17 cellular contexts compared by ENCODE assay signal in the genomic region with DNA sequence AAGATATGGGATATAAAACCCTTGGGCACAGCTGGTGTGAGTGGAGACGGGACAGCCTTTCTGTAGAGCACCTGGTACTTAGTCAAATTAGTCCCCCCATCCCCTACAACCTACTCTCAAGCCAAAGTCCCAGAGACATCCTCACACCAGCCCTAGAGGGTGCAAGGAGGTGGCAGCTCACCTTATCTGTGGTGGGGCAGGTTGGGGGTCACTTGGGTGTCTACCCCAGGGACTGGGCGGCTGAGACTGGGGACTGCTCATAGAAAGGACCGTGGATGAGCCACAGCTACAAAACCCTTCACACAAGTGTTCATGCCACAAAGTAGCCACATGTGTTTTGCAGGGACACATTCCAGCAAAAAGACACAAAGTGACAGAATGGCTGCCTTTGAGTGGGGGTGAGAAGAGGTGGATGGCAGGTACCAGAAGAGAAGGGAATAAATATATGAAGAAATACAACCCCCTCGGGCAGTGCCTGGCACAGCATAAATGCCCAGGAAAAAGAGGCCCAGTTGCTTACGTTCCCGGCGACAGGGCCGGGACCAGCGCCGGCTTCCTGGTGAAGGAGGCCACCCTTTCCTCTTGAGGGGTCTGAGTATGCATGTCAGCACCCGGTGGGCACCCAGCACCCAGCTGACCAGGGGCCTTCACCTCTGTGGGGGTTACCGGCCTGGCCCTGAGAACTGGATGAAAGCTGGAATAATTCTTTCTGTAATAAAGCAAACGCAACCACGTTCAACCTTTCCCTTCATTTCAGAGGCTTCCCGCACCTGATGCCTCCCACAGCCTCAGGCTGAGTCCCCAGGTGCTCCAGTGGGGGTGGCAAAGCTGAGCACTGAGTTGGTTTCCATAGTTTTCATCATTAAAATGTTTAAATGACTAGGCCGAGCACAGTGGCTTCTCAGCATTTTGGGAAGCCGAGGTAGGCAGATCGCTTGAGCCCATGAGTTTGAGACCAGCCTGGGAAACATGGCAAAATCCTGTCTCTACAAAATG. TPM values are rescaled to one million over a fixed set of nuclear protein-coding genes. Genes with fewer than 3 reads are reported as not detected.
DNase-seq lines count a peak whose midpoint lies in the region; ATAC-seq and TF ChIP-seq lines count a peak whose summit lies in the region.
"Had no signal": no experiment of that assay in that cellular context is flagged by ENCODE, and none has a peak within 500 bp of the region (broad histone marks: within the 10 kb centered on the region; RNA-seq: fewer than 3 reads in every experiment).

No MANE protein-coding gene starts in this region.

- H3K9ac ChIP-seq in trophoblast cell (ENCODE audit: low read length), result no peak overlapping the region
- H3K9ac ChIP-seq in colonic mucosa (ENCODE audit: low read depth in 2 of 2, low read length in 2 of 2), result no peak overlapping the region

- no peak overlapping the region for H2BK120ac ChIP-seq in trophoblast cell (ENCODE audit: insufficient read depth, low read length, poor library complexity)

- H4K12ac ChIP-seq in trophoblast cell (ENCODE audit: low read depth, low read length), result no peak overlapping the region

- no peak overlapping the region for H2AK5ac ChIP-seq in trophoblast cell (ENCODE audit: low read length)

- peak overlapping the region; percentile 26 for H3K27ac ChIP-seq in caudate nucleus (ENCODE audit: low read depth, low read length)
- no peak overlapping the region for H3K27ac ChIP-seq in trophoblast cell (ENCODE audit: low read depth, low read length)
- H3K27ac ChIP-seq in colonic mucosa, result no peak overlapping the region

- H3K4me1 ChIP-seq in trophoblast cell (ENCODE audit: control insufficient read depth in 1 of 2, insufficient read depth in 2 of 2, low read length in 2 of 2) (peaks cover 6 to 12% of the 10 kb centered on the region in 2 experiments), colonic mucosa (no peaks in the 10 kb centered on the region)

- TF ChIP-seq CTCF in colonic mucosa (IDR thresholded peaks at IDR 0.05), result no peak

- H2AFZ ChIP-seq in trophoblast cell (ENCODE audit: insufficient read depth, low read length, poor library complexity), result no peak overlapping the region

- H3K79me2 ChIP-seq in trophoblast cell (ENCODE audit: control insufficient read depth, insufficient read depth, low read length, poor library complexity), result peaks cover 5% of the 10 kb centered on the region

- H3K23ac ChIP-seq in trophoblast cell (ENCODE audit: low read length), result no peak overlapping the region

- H3K27me3 ChIP-seq in trophoblast cell (ENCODE audit: insufficient read depth, low read length) (no peaks in the 10 kb centered on the region), colonic mucosa (no peaks in the 10 kb centered on the region)

- H3K9me3 ChIP-seq in trophoblast cell (ENCODE audit: insufficient read depth, low read depth, low read length) (no peaks in the 10 kb centered on the region), colonic mucosa (no peaks in the 10 kb centered on the region)

- H3K4me2 ChIP-seq in trophoblast cell (ENCODE audit: low read length), result no peak overlapping the region

- H3K4ac ChIP-seq in trophoblast cell (ENCODE audit: low read depth, low read length), result no peak overlapping the region

- no peak overlapping the region for H3K4me3 ChIP-seq in trophoblast cell (ENCODE audit: low read depth, low read length)
- H3K4me3 ChIP-seq in colonic mucosa, result no peak overlapping the region

- H4K91ac ChIP-seq in trophoblast cell (ENCODE audit: low read depth, low read length), result no peak overlapping the region

- ATAC-seq in HG02970 (IDR thresholded peaks at IDR 0.05; ENCODE audit: low FRiP score, unreplicated experiment), result no peak

- peaks cover 14% of the 10 kb centered on the region for H3K79me1 ChIP-seq in trophoblast cell (ENCODE audit: low read length)

- H2BK12ac ChIP-seq in trophoblast cell (ENCODE audit: low read length), result no peak overlapping the region

- DNase-seq in caudate nucleus (lab: John Stamatoyannopoulos, UW) (peak in 32 of 61 donors; percentile 3 to 82 (median 36)), head of caudate nucleus (peak in 36 of 42 donors; percentile 28 to 84 (median 61)), trophoblast cell (no peak), dedifferentiated amniotic fluid mesenchymal stem cell (ENCODE audit: extremely low spot score) (no peak), colonic mucosa (no peak), SHP77 treated with DMSO at 0.1 percent for 48 hours (lab: John Stamatoyannopoulos, UW) (no peak)
- DNase-seq: C1 segment of cervical spinal cord; Calu3; CD4-positive, alpha-beta memory T cell; COR-L47; DMS53; DMS79 treated with DMSO at 0.1 percent for 48 hours; GF-D8; GOT3; H7; HCEC 1CT had no signal

- H4K8ac ChIP-seq in trophoblast cell (ENCODE audit: low read depth, low read length), result no peak overlapping the region

- peak overlapping the region; percentile 28 for H3K18ac ChIP-seq in trophoblast cell (ENCODE audit: low read length)

- intact Hi-C loops in head of caudate nucleus (cut with DNase I), result no loop called here
- intact Hi-C loops in colonic mucosa (cut with DNase I), result loop anchor here (5.0 kb wide), 1 partner anchor 194 kb away; the partner anchor contains the start of gene SNAI1

- no peak overlapping the region for H3K14ac ChIP-seq in trophoblast cell (ENCODE audit: low read length)

- WGBS in trophoblast cell (ENCODE audit: extremely low coverage, insufficient coverage, insufficient read length), result no CpG with 5 or more reads among the region's 18 CpGs

- H3K36me3 ChIP-seq in trophoblast cell (ENCODE audit: control insufficient read depth in 1 of 2, insufficient read depth in 2 of 2, low read length in 2 of 2), result no peaks in the 10 kb centered on the region
- H3K36me3 ChIP-seq in colonic mucosa, result no peaks in the 10 kb centered on the region

- H2BK5ac ChIP-seq in trophoblast cell (ENCODE audit: low read depth, low read length, poor library complexity), result no peak overlapping the region

RNA-seq across cellular contexts. Expression of gene CEBPB, which starts 14.4 kb away (rescaled TPM):
- 167 and 177 TPM in 2 replicates for polyA plus RNA-seq in trophoblast cell (2013)
- 10 to 100 TPM; 32.0 to 34.0 TPM for total RNA-seq in colonic mucosa

RNA-seq across cellular contexts. Expression of gene PEDS1, which starts 22.7 kb away (rescaled TPM):
- 132 and 134 TPM in 2 replicates for polyA plus RNA-seq in trophoblast cell (2013)
- total RNA-seq in colonic mucosa, result 10 to 100 TPM; 23.1 to 29.1 TPM

Comparison
In these comparisons a context has a peak if more than half of its experiments do, and no peak if none do; other contexts are left out.
1. DNase-seq: peak in caudate nucleus (32 of 61) and head of caudate nucleus (36 of 42); none in trophoblast cell (0 of 2), dedifferentiated amniotic fluid mesenchymal stem cell (single experiment), colonic mucosa (single experiment) and SHP77 treated with DMSO at 0.1 percent for 48 hours (single experiment).